9 cellular contexts compared by ENCODE assay signal in genomic region chr14:93013368-93013719, GRCh38.
DNase-seq lines count a peak whose midpoint lies in the region; ATAC-seq and TF ChIP-seq lines count a peak whose summit lies in the region.
"Had no signal": no experiment of that assay in that cellular context is flagged by ENCODE, and none has a peak within 500 bp of the region (broad histone marks: within the 10 kb centered on the region; RNA-seq: fewer than 3 reads in every experiment).

No MANE protein-coding gene starts in this region.

- TF ChIP-seq CTCF in neural progenitor cell (IDR thresholded peaks at IDR 0.05), result no peak

- no peaks in the 10 kb centered on the region for H3K27me3 ChIP-seq in neural progenitor cell

- H3K79me2 ChIP-seq in neural progenitor cell (ENCODE audit: low read depth), result no peaks in the 10 kb centered on the region

- DNase-seq in EH (ENCODE audit: low read depth) (peak; percentile 69), astrocyte of the hippocampus (ENCODE audit: low read depth, low spot score) (peak; percentile 26), neural progenitor cell (ENCODE audit: low spot score) (no peak), NCI-H748 treated with DMSO at 0.1 percent for 48 hours (lab: John Stamatoyannopoulos, UW) (no peak), NCI-H1694 (lab: John Stamatoyannopoulos, UW) (no peak)
- DNase-seq: NCI-H1436 had no signal

- peaks cover 31% of the 10 kb centered on the region for H4K20me1 ChIP-seq in neural progenitor cell (ENCODE audit: low read depth)

- H3K9ac ChIP-seq in neural progenitor cell, result no peak overlapping the region

- H3K4me1 ChIP-seq in neural progenitor cell, result peaks cover 20% of the 10 kb centered on the region

- H3K9me3 ChIP-seq in neural progenitor cell (ENCODE audit: low read depth), result no peaks in the 10 kb centered on the region

- peaks cover 12% of the 10 kb centered on the region for H3K27me3 Mint-ChIP-seq in neural progenitor cell (ENCODE audit: insufficient read depth, low read depth)

- H3K36me3 Mint-ChIP-seq in neural progenitor cell, result no peaks in the 10 kb centered on the region

- peak overlapping the region; percentile 78 for H3K27ac Mint-ChIP-seq in neural progenitor cell

- H3F3A ChIP-seq in neural progenitor cell (ENCODE audit: low read depth), result no peaks in the 10 kb centered on the region

- peaks cover 39% of the 10 kb centered on the region for H3K4me1 Mint-ChIP-seq in neural progenitor cell

- H3K4me3 Mint-ChIP-seq in neural progenitor cell, result peak overlapping the region; percentile 68

- ATAC-seq in HG02759 (IDR thresholded peaks at IDR 0.05; ENCODE audit: unreplicated experiment), result peak; percentile 68
- ATAC-seq in HG03095 (IDR thresholded peaks at IDR 0.05; ENCODE audit: unreplicated experiment), result no peak
- ATAC-seq in GM18867 (IDR thresholded peaks at IDR 0.05; ENCODE audit: unreplicated experiment), result no peak

- H3K36me3 ChIP-seq in neural progenitor cell, result no peaks in the 10 kb centered on the region

- no peak overlapping the region for H3K4me3 ChIP-seq in neural progenitor cell

- no peak overlapping the region for H3K27ac ChIP-seq in neural progenitor cell

- no peaks in the 10 kb centered on the region for H3K9me3 Mint-ChIP-seq in neural progenitor cell

- H2AFZ ChIP-seq in neural progenitor cell (replicated peaks), result no peak overlapping the region

- no peak overlapping the region for H3K4me2 ChIP-seq in neural progenitor cell

Comparison
In these comparisons a context has a peak if more than half of its experiments do, and no peak if none do; other contexts are left out.
1. DNase-seq: peak in EH (single experiment) and astrocyte of the hippocampus (single experiment); none in neural progenitor cell (single experiment), NCI-H748 treated with DMSO at 0.1 percent for 48 hours (single experiment) and NCI-H1694 (single experiment).